20 cellular contexts compared by ENCODE assay signal in the genomic region with DNA sequence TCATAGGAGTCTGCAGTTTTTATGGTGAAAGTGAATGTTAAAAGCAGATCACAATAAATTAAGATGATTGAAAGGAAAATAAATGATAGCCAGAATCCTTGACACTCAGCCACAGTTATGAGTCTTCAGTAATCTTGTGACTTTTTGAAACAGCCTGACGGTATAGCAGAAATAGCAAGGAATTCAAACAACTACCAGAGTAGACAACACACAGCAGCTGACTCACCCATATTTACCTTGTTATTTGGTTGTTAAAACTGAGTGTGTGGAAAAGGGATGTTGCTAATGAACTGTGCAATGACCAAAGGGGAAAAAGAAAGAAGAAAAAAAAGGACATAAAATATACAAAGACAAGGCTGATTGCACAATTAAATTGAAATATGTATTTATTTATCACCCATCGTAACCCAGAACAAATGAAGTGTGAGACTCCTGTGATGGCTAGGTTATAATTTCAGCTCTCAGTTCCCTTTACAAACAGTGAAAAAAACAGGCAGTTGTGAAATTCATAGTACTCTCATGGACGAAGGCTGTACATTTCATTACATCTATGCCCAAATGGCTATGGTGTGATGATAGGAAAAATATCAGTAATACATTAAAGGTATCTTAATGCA.
DNase-seq lines count a peak whose midpoint lies in the region; ATAC-seq, FAIRE-seq and TF ChIP-seq lines count a peak whose summit lies in the region.
"Had no signal": no experiment of that assay in that cellular context is flagged by ENCODE, and none has a peak within 500 bp of the region (broad histone marks: within the 10 kb centered on the region; RNA-seq: fewer than 3 reads in every experiment).

No MANE protein-coding gene starts in this region.

- TF ChIP-seq RAD21 in GM12878 (IDR thresholded peaks at IDR 0.05; ENCODE audit: insufficient read depth, low read depth, low read length) = no peak

- no peak overlapping the region for H3K4me3 Mint-ChIP-seq in activated T-helper 1 cell treated with anti-CD3 and anti-CD28 coated beads, Interleukin-12 subunit alpha, Interleukin-12 subunit beta, Interleukin-2, Interleukin-4 antibody, amounts not matched to agents 30 ng/mL and 10 ng/mL and 1 ng/mL, durations not matched to agents 14 hours and 24 hours and 36 hours
- H3K4me3 Mint-ChIP-seq: B cell; CD4-positive, CD25-positive, alpha-beta regulatory T cell; HFFc6 had no signal

- SMC1A ChIA-PET in GM12878 (lab: Charles Lee; ENCODE audit: uncharacterized antibody, unreplicated experiment) = interaction anchor here (1.1 to 1.5 kb wide), 3 partner anchors 11 to 389 kb away, joined by 3 to 6 read pairs (median 4); no protein-coding TSS in a partner anchor

- H3K9me3 ChIP-seq in GM12878 (replicated peaks; ENCODE audit: control insufficient read depth, insufficient read depth, low read length) = no peaks in the 10 kb centered on the region; the same call in 2 of the 3 replicates
- no peaks in the 10 kb centered on the region for H3K9me3 ChIP-seq in hepatocyte (ENCODE audit: low read depth)
- H3K9me3 ChIP-seq: SJSA1 had no signal

- H3K4me1 ChIP-seq in GM12878 (ENCODE audit: control insufficient read depth, insufficient read depth, low read length) = no peaks in the 10 kb centered on the region
- no peaks in the 10 kb centered on the region for H3K4me1 ChIP-seq in hepatocyte (ENCODE audit: insufficient read depth)
- H3K4me1 ChIP-seq: Caco-2, SJSA1 had no signal

- H3K36me3 ChIP-seq in GM12878 (ENCODE audit: control insufficient read depth in 2 of 2, insufficient read depth in 2 of 2, low read length in 1 of 2) (no peaks in the 10 kb centered on the region), hepatocyte (replicated peaks; ENCODE audit: insufficient read depth, low read depth) (no peaks in the 10 kb centered on the region)
- H3K36me3 ChIP-seq: SJSA1 had no signal

- no TSS peak for BruUV-seq in GM12878 (replicated peaks; lab: Mats Ljungman, UMichigan)

- no peak for TF ChIP-seq POLR2A in GM12878 (IDR thresholded peaks at IDR 0.05; ENCODE audit: low read depth, low read length)

- H3K79me2 ChIP-seq in GM12878 (ENCODE audit: control insufficient read depth, insufficient read depth, low read length) = no peaks in the 10 kb centered on the region
- no peaks in the 10 kb centered on the region for H3K79me2 ChIP-seq in hepatocyte

- RAD21 ChIA-PET in GM12878 (lab: Charles Lee; ENCODE audit: unreplicated experiment) = interaction anchor here (1.2 to 2.6 kb wide), 2 partner anchors 16 to 275 kb away, joined by 3 to 12 read pairs; no protein-coding TSS in a partner anchor

- H3K27me3 ChIP-seq in GM12878 (replicated peaks in 1 of 2; ENCODE audit: control insufficient read depth in 2 of 2, insufficient read depth in 2 of 2, low read length in 1 of 2) = no peaks in the 10 kb centered on the region
- H3K27me3 ChIP-seq in hepatocyte = no peaks in the 10 kb centered on the region
- H3K27me3 ChIP-seq: SJSA1 had no signal

- no peak for TF ChIP-seq EP300 in GM12878 (IDR thresholded peaks at IDR 0.05; ENCODE audit: borderline replicate concordance in 1 of 2, control insufficient read depth in 1 of 2, low read depth in 2 of 2, low read length in 2 of 2)

- H4K20me1 ChIP-seq in GM12878 (ENCODE audit: control insufficient read depth, insufficient read depth) (no peaks in the 10 kb centered on the region), hepatocyte (ENCODE audit: insufficient read depth, poor library complexity, severe bottlenecking) (no peaks in the 10 kb centered on the region)

- H3K27ac ChIP-seq in GM12878 (ENCODE audit: control insufficient read depth, insufficient read depth) (no peak overlapping the region), hepatocyte (no peak overlapping the region)
- H3K27ac ChIP-seq: SJSA1 had no signal

- no peak for ATAC-seq in GM12878
- ATAC-seq in GM21786 (IDR thresholded peaks at IDR 0.05; ENCODE audit: unreplicated experiment) = no peak

- no peak overlapping the region for H3K9ac ChIP-seq in GM12878 (ENCODE audit: control insufficient read depth, insufficient read depth, low read length)

- H3K36me3 Mint-ChIP-seq in activated T-helper 1 cell treated with anti-CD3 and anti-CD28 coated beads, Interleukin-12 subunit alpha, Interleukin-12 subunit beta, Interleukin-2, Interleukin-4 antibody, amounts not matched to agents 30 ng/mL and 10 ng/mL and 1 ng/mL, durations not matched to agents 14 hours and 24 hours and 36 hours (ENCODE audit: low read depth) = no peaks in the 10 kb centered on the region
- H3K36me3 Mint-ChIP-seq: CD4-positive, CD25-positive, alpha-beta regulatory T cell had no signal

- no peak for FAIRE-seq in GM12878 (lab: Jason Lieb, UNC)
- FAIRE-seq: GM18507 had no signal

- 33% methylated on average over 3 of the region's 3 CpGs for WGBS in GM12878 (ENCODE audit: insufficient coverage, insufficient replicate concordance, low lambda C conversion rate, missing lambda C conversion rate)
- WGBS in hepatocyte (ENCODE audit: low lambda C conversion rate, missing lambda C conversion rate) = 51% methylated on average over 3 of the region's 3 CpGs

- CTCF ChIA-PET in GM12878 (lab: Yijun Ruan, JAX) = interaction anchor here (0.6 to 1.7 kb wide), 5 partner anchors 10 to 163 kb away, joined by 3 to 7 read pairs (median 3); no protein-coding TSS in a partner anchor

- H3K4me3 ChIP-seq in GM12878 = no peak overlapping the region
- no peak overlapping the region for H3K4me3 ChIP-seq in hepatocyte
- H3K4me3 ChIP-seq: SJSA1 had no signal

- no peaks in the 10 kb centered on the region for H3K27me3 Mint-ChIP-seq in activated T-helper 1 cell treated with anti-CD3 and anti-CD28 coated beads, Interleukin-12 subunit alpha, Interleukin-12 subunit beta, Interleukin-2, Interleukin-4 antibody, amounts not matched to agents 30 ng/mL and 10 ng/mL and 1 ng/mL, durations not matched to agents 14 hours and 24 hours and 36 hours (ENCODE audit: insufficient read depth)
- H3K27me3 Mint-ChIP-seq: B cell; CD4-positive, CD25-positive, alpha-beta regulatory T cell had no signal

- in situ Hi-C loops in GM12878 (cut with MboI) = no loop called here

- H3K9me2 ChIP-seq in hepatocyte (replicated peaks; ENCODE audit: insufficient read depth) = no peaks in the 10 kb centered on the region

- DNase-seq in AG08395 (ENCODE audit: low spot score) (peak; percentile 62), GM04503 (ENCODE audit: low read depth) (peak; percentile 49), GM12878 (ENCODE audit: low read depth, low spot score) (no peak), hepatocyte (ENCODE audit: low spot score) (peak; percentile 20), NCI-H146 treated with DMSO at 0.1 percent for 48 hours (lab: John Stamatoyannopoulos, UW; ENCODE audit: unreplicated experiment) (no peak), T-helper 1 cell (no peak)
- no peak for DNase-seq in activated T-helper 1 cell treated with anti-CD3 and anti-CD28 coated beads, Interleukin-12 subunit alpha, Interleukin-12 subunit beta, Interleukin-2, Interleukin-4 antibody, amounts not matched to agents 30 ng/mL and 10 ng/mL and 1 ng/mL, durations not matched to agents 14 hours and 24 hours and 36 hours (ENCODE audit: low spot score)
- DNase-seq: Caco-2; CD4-positive, CD25-positive, alpha-beta regulatory T cell; DMS153; HFFc6; IMR-90; Karpas-422; NCI-H1105 treated with DMSO at 0.1 percent for 48 hours; NCI-H187 treated with DMSO at 0.1 percent for 48 hours; NCI-H526 treated with DMSO at 0.1 percent for 48 hours had no signal

- POLR2A ChIA-PET in GM12878 (lab: Charles Lee) = no interaction called here

- no peak overlapping the region for H3K4me2 ChIP-seq in GM12878 (ENCODE audit: control insufficient read depth, insufficient read depth)
- H3K4me2 ChIP-seq in hepatocyte = peak overlapping the region; percentile 17

- peaks cover 19% of the 10 kb centered on the region for H3K9me3 Mint-ChIP-seq in activated T-helper 1 cell treated with anti-CD3 and anti-CD28 coated beads, Interleukin-12 subunit alpha, Interleukin-12 subunit beta, Interleukin-2, Interleukin-4 antibody, amounts not matched to agents 30 ng/mL and 10 ng/mL and 1 ng/mL, durations not matched to agents 14 hours and 24 hours and 36 hours

- TF ChIP-seq CTCF in GM12878 (IDR thresholded peaks at IDR 0.05 in 2 of 3, conservative IDR thresholded peaks at IDR 0.05 in 1 of 3; ENCODE audit: control insufficient read depth in 2 of 3, extremely low read depth in 1 of 3, insufficient read depth in 1 of 3, low read depth in 3 of 3, low read length in 3 of 3) = no peak
- no peak for TF ChIP-seq CTCF in hepatocyte (IDR thresholded peaks at IDR 0.05; ENCODE audit: poor library complexity)

- H2AFZ ChIP-seq in GM12878 (ENCODE audit: control insufficient read depth, low read depth, low read length) (no peak overlapping the region), hepatocyte (no peak overlapping the region)

- intact Hi-C loops in GM12878 (cut with micrococcal nuclease; ENCODE audit: unreplicated experiment) = no loop called here
- intact Hi-C loops in activated T-helper 1 cell treated with anti-CD3 and anti-CD28 coated beads, Interleukin-12 subunit alpha, Interleukin-12 subunit beta, Interleukin-2, Interleukin-4 antibody, amounts not matched to agents 30 ng/mL and 10 ng/mL and 1 ng/mL, durations not matched to agents 14 hours and 24 hours and 36 hours (cut with micrococcal nuclease) = no loop called here

- no peak overlapping the region for H3K27ac Mint-ChIP-seq in activated T-helper 1 cell treated with anti-CD3 and anti-CD28 coated beads, Interleukin-12 subunit alpha, Interleukin-12 subunit beta, Interleukin-2, Interleukin-4 antibody, amounts not matched to agents 30 ng/mL and 10 ng/mL and 1 ng/mL, durations not matched to agents 14 hours and 24 hours and 36 hours
- H3K27ac Mint-ChIP-seq: B cell; CD4-positive, CD25-positive, alpha-beta regulatory T cell; HFFc6 had no signal

- H3K4me1 Mint-ChIP-seq in activated T-helper 1 cell treated with anti-CD3 and anti-CD28 coated beads, Interleukin-12 subunit alpha, Interleukin-12 subunit beta, Interleukin-2, Interleukin-4 antibody, amounts not matched to agents 30 ng/mL and 10 ng/mL and 1 ng/mL, durations not matched to agents 14 hours and 24 hours and 36 hours (ENCODE audit: low read depth) = no peaks in the 10 kb centered on the region
- H3K4me1 Mint-ChIP-seq: B cell; CD4-positive, CD25-positive, alpha-beta regulatory T cell had no signal

TF ChIP-seq in GM12878, 131 proteins besides CTCF, POLR2A, EP300 and RAD21 (continues in another document):
- peak; percentile 52; the same call in 1 of the 2 replicates for TF ChIP-seq MTA2 (IDR thresholded peaks at IDR 0.05; ENCODE audit: low read depth)

Comparison
In these comparisons a context has a peak if more than half of its experiments do, and no peak if none do; other contexts are left out.
1. DNase-seq: peak in AG08395 (single experiment), GM04503 (single experiment) and hepatocyte (single experiment); none in GM12878 (single experiment), NCI-H146 treated with DMSO at 0.1 percent for 48 hours (single experiment), activated T-helper 1 cell treated with anti-CD3 and anti-CD28 coated beads, Interleukin-12 subunit alpha, Interleukin-12 subunit beta, Interleukin-2, Interleukin-4 antibody, amounts not matched to agents 30 ng/mL and 10 ng/mL and 1 ng/mL, durations not matched to agents 14 hours and 24 hours and 36 hours (single experiment) and T-helper 1 cell (0 of 5).